In the genomic region with DNA sequence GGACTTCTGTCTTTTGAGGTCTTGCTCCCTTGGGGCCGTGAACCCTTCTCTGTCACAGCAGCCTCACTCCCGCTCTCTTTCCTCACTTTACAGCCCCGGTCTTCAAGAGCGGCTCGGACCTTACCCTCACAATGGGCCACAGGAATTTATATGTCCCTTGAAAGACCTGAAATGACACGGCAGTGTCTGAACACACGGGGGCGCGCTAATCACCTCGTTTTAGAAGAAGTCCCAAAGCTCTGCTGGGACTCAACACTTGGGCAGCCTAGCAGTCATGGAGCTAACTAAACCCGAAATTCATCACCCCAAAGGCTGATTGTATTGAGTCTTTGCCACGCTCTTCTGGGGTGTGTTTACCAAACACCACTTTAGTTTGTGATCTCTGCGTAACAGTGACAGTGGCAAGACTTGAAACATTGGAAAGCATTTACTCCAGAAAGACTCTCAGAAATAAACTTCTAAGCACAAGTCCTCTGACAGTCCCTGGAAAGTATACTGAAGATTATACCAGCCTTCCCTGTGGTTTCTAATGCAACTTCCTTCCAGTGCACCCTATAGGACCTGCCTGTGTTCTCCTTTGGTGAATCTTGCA, we compare ENCODE assay signal across 8 cellular contexts. TPM values are rescaled to one million over a fixed set of nuclear protein-coding genes. Genes with fewer than 3 reads are reported as not detected.
DNase-seq lines count a peak whose midpoint lies in the region; ATAC-seq, FAIRE-seq and TF ChIP-seq lines count a peak whose summit lies in the region.

No MANE protein-coding gene starts in this region.

- WGBS in pancreas, 2 donors, result 11% methylated on average over 13 of the region's 13 CpGs
- WGBS in aorta, 2 donors, result 11 to 13% methylated on average over 13 of the region's 13 CpGs

- no peak overlapping the region for H3K27ac Mint-ChIP-seq in CD4-positive, alpha-beta T cell

- no peak overlapping the region for H3K4me3 ChIP-seq in pancreas
- H3K4me3 ChIP-seq in aorta (ENCODE audit: low read length in 2 of 2), result no peak overlapping the region

- no peaks in the 10 kb centered on the region for H3K9me3 Mint-ChIP-seq in CD4-positive, alpha-beta T cell

- ATAC-seq in CD4-positive, alpha-beta T cell (ENCODE audit: poor library complexity), result no peak
- ATAC-seq in GM21526 (IDR thresholded peaks at IDR 0.05; ENCODE audit: low FRiP score, unreplicated experiment), result peak; percentile 62
- ATAC-seq in pancreas, result peak; percentile 64 to 92 (median 88)
- no peak for ATAC-seq in aorta (ENCODE audit: low FRiP score)

- peak in 2 of 10 experiments; percentile 8 to 37 for DNase-seq in CD4-positive, alpha-beta T cell
- DNase-seq in NCI-H460 (ENCODE audit: extremely low read depth, low read depth), result peak; percentile 50
- DNase-seq in activated CD8-positive, alpha-beta memory T cell treated with anti-CD3 and anti-CD28 coated beads, Interleukin-2, amount 50 U/mL, for 48 hours, result peak; percentile 75
- peak; percentile 76 for DNase-seq in germinal center (ENCODE audit: low spot score)
- DNase-seq in pancreas, result peak; percentile 57 to 89 (median 79)
- DNase-seq in aorta, result peak; percentile 79 to 87
- no peak for DNase-seq in NCI-H1105 treated with DMSO at 0.1 percent for 48 hours (lab: John Stamatoyannopoulos, UW)

- POLR2A ChIA-PET in CD4-positive, alpha-beta T cell (lab: Charles Lee), result no interaction called here

- peaks cover 5% of the 10 kb centered on the region for H3K4me1 Mint-ChIP-seq in CD4-positive, alpha-beta T cell (ENCODE audit: low read depth)

- CTCF ChIA-PET in CD4-positive, alpha-beta T cell (lab: Charles Lee), result no interaction called here

- peak; percentile 37 for TF ChIP-seq CTCF in CD4-positive, alpha-beta T cell (IDR thresholded peaks at IDR 0.05)
- peak; percentile 28 to 59 (median 44) for TF ChIP-seq CTCF in pancreas (IDR thresholded peaks at IDR 0.05)

- H3K36me3 ChIP-seq in pancreas (no peaks in the 10 kb centered on the region), aorta (ENCODE audit: control insufficient read depth in 1 of 2, insufficient read depth in 2 of 2, low read length in 1 of 2) (no peaks in the 10 kb centered on the region)

- FAIRE-seq in pancreas (lab: Jason Lieb, UNC), result no peak

- H3K9me3 ChIP-seq in CD4-positive, alpha-beta T cell (ENCODE audit: control insufficient read depth, low read length), result no peaks in the 10 kb centered on the region
- H3K9me3 ChIP-seq in pancreas, result no peaks in the 10 kb centered on the region
- H3K9me3 ChIP-seq in aorta (ENCODE audit: control insufficient read depth, low read length), result no peaks in the 10 kb centered on the region

- H3K27me3 ChIP-seq in CD4-positive, alpha-beta T cell (ENCODE audit: control insufficient read depth, insufficient read depth, low read length), result peaks cover 24% of the 10 kb centered on the region
- peaks cover 0 to 4% (median 0%) of the 10 kb centered on the region in 4 donors for H3K27me3 ChIP-seq in pancreas
- no peaks in the 10 kb centered on the region for H3K27me3 ChIP-seq in aorta (ENCODE audit: control insufficient read depth in 1 of 2, insufficient read depth in 2 of 2, low read length in 1 of 2)

- H3K27me3 Mint-ChIP-seq in CD4-positive, alpha-beta T cell, result peaks cover 34% of the 10 kb centered on the region

- H3K4me1 ChIP-seq in pancreas, result no peaks in the 10 kb centered on the region
- H3K4me1 ChIP-seq in aorta (ENCODE audit: control insufficient read depth in 1 of 2, insufficient read depth in 2 of 2, low read length in 2 of 2), result no peaks in the 10 kb centered on the region

- H3K27ac ChIP-seq in CD4-positive, alpha-beta T cell (ENCODE audit: low read depth, low read length), result no peak overlapping the region
- H3K27ac ChIP-seq in pancreas, result no peak overlapping the region
- no peak overlapping the region for H3K27ac ChIP-seq in aorta (ENCODE audit: low read depth in 1 of 2, low read length in 2 of 2)

- peak overlapping the region; percentile 43 for H3K4me3 Mint-ChIP-seq in CD4-positive, alpha-beta T cell

- H3K36me3 Mint-ChIP-seq in CD4-positive, alpha-beta T cell (ENCODE audit: low read depth), result no peaks in the 10 kb centered on the region

- intact Hi-C loops in CD4-positive, alpha-beta T cell (cut with DNase I, micrococcal nuclease), result loop anchor here in 1 of 2 experiments (1.0 kb wide), 1 partner anchor 27 kb away; no protein-coding TSS in a partner anchor
- intact Hi-C loops in pancreas (cut with DNase I), result no loop called here
- intact Hi-C loops in aorta (cut with DNase I), result loop anchor here in 1 of 2 donors (5.0 kb wide), 1 partner anchor 64 kb away; no protein-coding TSS in a partner anchor

RNA-seq across cellular contexts. Expression of a gene that starts 29.0 kb away (rescaled TPM):
- not detected for total RNA-seq in CD4-positive, alpha-beta T cell
- total RNA-seq in NCI-H460 (2014; rRNA removed; shearing (Covaris generic)), result not detected in 2 replicates
- not detected in 2 replicates for polyA plus RNA-seq in NCI-H460 (2014; cell fraction: nucleus; rRNA removed)
- total RNA-seq in pancreas (not detected), aorta (not detected)
- polyA plus RNA-seq in pancreas (not detected), aorta (not detected)

RNA-seq across cellular contexts. Expression of a gene that starts 35.2 kb away (rescaled TPM):
- total RNA-seq in CD4-positive, alpha-beta T cell, result 1 to 10 TPM; 4.3 to 4.7 TPM
- 0.07 TPM in 1 of 2 replicates, not detected in the other for total RNA-seq in NCI-H460 (2014; rRNA removed; shearing (Covaris generic))
- polyA plus RNA-seq in NCI-H460 (2014; cell fraction: nucleus; rRNA removed), result not detected in 2 replicates
- total RNA-seq in pancreas (100 to 1,000 TPM in 4 of 6 donors, 10 to 100 TPM in 2; 45.0 to 328 (median 170) TPM), aorta (10 to 100 TPM; 17.8 to 23.1 TPM)
- polyA plus RNA-seq in pancreas (100 to 1,000 TPM in 1 of 2 donors, 10 to 100 TPM in 1; 45.7 to 246 TPM), aorta (10 to 100 TPM in 1 of 2 donors, 1 to 10 TPM in 1; 3.5 to 29.8 TPM)

RNA-seq across cellular contexts. Expression of a gene that starts 52.4 kb away (rescaled TPM):
- not detected for total RNA-seq in CD4-positive, alpha-beta T cell
- total RNA-seq in NCI-H460 (2014; rRNA removed; shearing (Covaris generic)), result not detected in 2 replicates
- polyA plus RNA-seq in NCI-H460 (2014; cell fraction: nucleus; rRNA removed), result not detected in 2 replicates
- total RNA-seq in pancreas (not detected), aorta (not detected)
- polyA plus RNA-seq in pancreas (not detected), aorta (not detected)

RNA-seq across cellular contexts. Expression of a gene that starts 57.1 kb away (rescaled TPM):
- not detected for total RNA-seq in CD4-positive, alpha-beta T cell
- total RNA-seq in NCI-H460 (2014; rRNA removed; shearing (Covaris generic)), result not detected in 2 replicates
- not detected in 2 replicates for polyA plus RNA-seq in NCI-H460 (2014; cell fraction: nucleus; rRNA removed)
- total RNA-seq in pancreas, result not detected
- not detected for polyA plus RNA-seq in pancreas
- not detected for total RNA-seq in aorta
- not detected for polyA plus RNA-seq in aorta

Comparison
In these comparisons a context has a peak if more than half of its experiments do, and no peak if none do; other contexts are left out.
1. ATAC-seq: peak in GM21526 (single experiment) and pancreas (4 of 4); none in CD4-positive, alpha-beta T cell (single experiment) and aorta (single experiment).